In genomic region chr16:87570938-87571867, GRCh38 we compare ENCODE assay signal across 8 cellular contexts. TPM values are rescaled to one million over a fixed set of nuclear protein-coding genes. Genes with fewer than 3 reads are reported as not detected.
DNase-seq lines count a peak whose midpoint lies in the region; ATAC-seq and TF ChIP-seq lines count a peak whose summit lies in the region.

No MANE protein-coding gene starts in this region.

- ATAC-seq in left colon (peak; percentile 90), HG03432 (IDR thresholded peaks at IDR 0.05; ENCODE audit: unreplicated experiment) (no peak), GM21526 (IDR thresholded peaks at IDR 0.05; ENCODE audit: low FRiP score, unreplicated experiment) (no peak), GM21447 (IDR thresholded peaks at IDR 0.05; ENCODE audit: unreplicated experiment) (no peak)

- intact Hi-C loops in left colon (cut with DNase I, micrococcal nuclease) = no loop called here

- DNase-seq in DMS153 (lab: John Stamatoyannopoulos, UW) (peak; percentile 52), astrocyte of the hippocampus (ENCODE audit: low read depth, low spot score) (peak; percentile 75), left colon (peak in 1 of 2 donors; percentile 58), ureter (ENCODE audit: low spot score) (peak; percentile 68)

- TF ChIP-seq RAD21 in Ishikawa (IDR thresholded peaks at IDR 0.05; ENCODE audit: low read depth) = peak; percentile 43

- TF ChIP-seq EP300 in Ishikawa (IDR thresholded peaks at IDR 0.05; ENCODE audit: borderline replicate concordance) = no peak

TF ChIP-seq in Ishikawa, 13 proteins besides CTCF, POLR2A, EP300 and RAD21:
- TF ChIP-seq, protein P1, sequence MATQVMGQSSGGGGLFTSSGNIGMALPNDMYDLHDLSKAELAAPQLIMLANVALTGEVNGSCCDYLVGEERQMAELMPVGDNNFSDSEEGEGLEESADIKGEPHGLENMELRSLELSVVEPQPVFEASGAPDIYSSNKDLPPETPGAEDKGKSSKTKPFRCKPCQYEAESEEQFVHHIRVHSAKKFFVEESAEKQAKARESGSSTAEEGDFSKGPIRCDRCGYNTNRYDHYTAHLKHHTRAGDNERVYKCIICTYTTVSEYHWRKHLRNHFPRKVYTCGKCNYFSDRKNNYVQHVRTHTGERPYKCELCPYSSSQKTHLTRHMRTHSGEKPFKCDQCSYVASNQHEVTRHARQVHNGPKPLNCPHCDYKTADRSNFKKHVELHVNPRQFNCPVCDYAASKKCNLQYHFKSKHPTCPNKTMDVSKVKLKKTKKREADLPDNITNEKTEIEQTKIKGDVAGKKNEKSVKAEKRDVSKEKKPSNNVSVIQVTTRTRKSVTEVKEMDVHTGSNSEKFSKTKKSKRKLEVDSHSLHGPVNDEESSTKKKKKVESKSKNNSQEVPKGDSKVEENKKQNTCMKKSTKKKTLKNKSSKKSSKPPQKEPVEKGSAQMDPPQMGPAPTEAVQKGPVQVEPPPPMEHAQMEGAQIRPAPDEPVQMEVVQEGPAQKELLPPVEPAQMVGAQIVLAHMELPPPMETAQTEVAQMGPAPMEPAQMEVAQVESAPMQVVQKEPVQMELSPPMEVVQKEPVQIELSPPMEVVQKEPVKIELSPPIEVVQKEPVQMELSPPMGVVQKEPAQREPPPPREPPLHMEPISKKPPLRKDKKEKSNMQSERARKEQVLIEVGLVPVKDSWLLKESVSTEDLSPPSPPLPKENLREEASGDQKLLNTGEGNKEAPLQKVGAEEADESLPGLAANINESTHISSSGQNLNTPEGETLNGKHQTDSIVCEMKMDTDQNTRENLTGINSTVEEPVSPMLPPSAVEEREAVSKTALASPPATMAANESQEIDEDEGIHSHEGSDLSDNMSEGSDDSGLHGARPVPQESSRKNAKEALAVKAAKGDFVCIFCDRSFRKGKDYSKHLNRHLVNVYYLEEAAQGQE (IDR thresholded peaks at IDR 0.05; ENCODE audit: low read depth) = no peak
- TF ChIP-seq NFIC (IDR thresholded peaks at IDR 0.05) (no peak), TAF1 (IDR thresholded peaks at IDR 0.05; ENCODE audit: low read depth) (no peak), USF1 (IDR thresholded peaks at IDR 0.05) (no peak), TCF12 (IDR thresholded peaks at IDR 0.05; ENCODE audit: low read depth) (no peak), ZBTB7A (IDR thresholded peaks at IDR 0.05; ENCODE audit: low read depth) (no peak), FOXM1 (IDR thresholded peaks at IDR 0.05; ENCODE audit: borderline replicate concordance, low read depth) (no peak), CEBPB (IDR thresholded peaks at IDR 0.05) (no peak)
- TF ChIP-seq, protein P2, sequence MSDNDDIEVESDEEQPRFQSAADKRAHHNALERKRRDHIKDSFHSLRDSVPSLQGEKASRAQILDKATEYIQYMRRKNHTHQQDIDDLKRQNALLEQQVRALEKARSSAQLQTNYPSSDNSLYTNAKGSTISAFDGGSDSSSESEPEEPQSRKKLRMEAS (IDR thresholded peaks at IDR 0.05) = no peak

RNA-seq across cellular contexts. Expression of gene JPH3, which starts 31.1 kb away (rescaled TPM):
- total RNA-seq in left colon = under 1 TPM; 0.18 to 0.39 TPM
- total RNA-seq in ureter = 0.91 TPM
